ENCODE assay signal across 21 cellular contexts in genomic region chr5:173197375-173197891, GRCh38. TPM values are rescaled to one million over a fixed set of nuclear protein-coding genes. Genes with fewer than 3 reads are reported as not detected.
DNase-seq lines count a peak whose midpoint lies in the region; ATAC-seq, FAIRE-seq and TF ChIP-seq lines count a peak whose summit lies in the region.
"Had no signal": no experiment of that assay in that cellular context is flagged by ENCODE, and none has a peak within 500 bp of the region (broad histone marks: within the 10 kb centered on the region; RNA-seq: fewer than 3 reads in every experiment).

No MANE protein-coding gene starts in this region.

- CTCF ChIA-PET in K562 (lab: Yijun Ruan, JAX; ENCODE audit: low intra/inter-chr PET ratio), result no interaction called here
- CTCF ChIA-PET in CD8-positive, alpha-beta memory T cell (lab: Charles Lee), result no interaction called here

- H3K4me3 ChIP-seq in GM23248 (no peak overlapping the region), K562 (no peak overlapping the region), heart right ventricle (no peak overlapping the region)
- H3K4me3 ChIP-seq in CD8-positive, alpha-beta memory T cell (ENCODE audit: low read length), result no peak overlapping the region
- H3K4me3 ChIP-seq: BLaER1, SK-N-MC had no signal

- TF ChIP-seq CTCF in K562 (IDR thresholded peaks at IDR 0.05 in 2 of 3, conservative IDR thresholded peaks at IDR 0.05 in 1 of 3; ENCODE audit: insufficient read depth in 2 of 3, low read depth in 1 of 3, low read length in 3 of 3) (no peak), heart right ventricle (IDR thresholded peaks at IDR 0.05) (no peak), D721Med (IDR thresholded peaks at IDR 0.05; ENCODE audit: insufficient read depth, missing control alignments) (no peak)

- H2AFZ ChIP-seq in GM23248 (no peak overlapping the region), K562 (ENCODE audit: low read depth, low read length) (no peak overlapping the region)

- no peak for TF ChIP-seq EP300 in K562 (IDR thresholded peaks at IDR 0.05; ENCODE audit: low read length)

- WGBS in GM23248 (ENCODE audit: low coverage in 1 of 2, low lambda C conversion rate in 2 of 2, missing lambda C conversion rate in 2 of 2), 2 experiments, result 42 to 45% methylated on average over 9 of the region's 9 CpGs
- 3% methylated on average over 9 of the region's 9 CpGs for WGBS in K562 (ENCODE audit: insufficient coverage, low coverage, missing lambda C conversion rate)
- WGBS in heart right ventricle, 2 donors, result 61 to 70% methylated on average over 9 of the region's 9 CpGs

- no peaks in the 10 kb centered on the region for H3K4me1 Mint-ChIP-seq in CD8-positive, alpha-beta memory T cell
- H3K4me1 Mint-ChIP-seq: IgD-negative memory B cell had no signal

- H3K4me2 ChIP-seq in GM23248 (ENCODE audit: unreplicated experiment) (no peak overlapping the region), K562 (ENCODE audit: insufficient read depth, low read length) (no peak overlapping the region)
- H3K4me2 ChIP-seq: BLaER1 had no signal

- H3K27ac Mint-ChIP-seq in CD8-positive, alpha-beta memory T cell, result no peak overlapping the region
- H3K27ac Mint-ChIP-seq: CD4-positive, alpha-beta T cell; IgD-negative memory B cell had no signal

- DNase-seq in AG08395 (ENCODE audit: low spot score), result peak; percentile 23
- peak; percentile 61 for DNase-seq in GM23248
- no peak for DNase-seq in K562 (ENCODE audit: extremely low read depth in 1 of 4, low spot score in 3 of 4)
- peak in 1 of 2 donors; percentile 29 for DNase-seq in heart right ventricle
- DNase-seq in D721Med (ENCODE audit: insufficient read length, low spot score), result no peak
- no peak for DNase-seq in CD8-positive, alpha-beta memory T cell
- DNase-seq: Caco-2; CD4-positive, alpha-beta T cell; Karpas-422; NCI-H187; NCI-H446 treated with DMSO at 0.1 percent for 48 hours; NCI-H526 treated with DMSO at 0.1 percent for 48 hours; SHP77 treated with DMSO at 0.1 percent for 48 hours had no signal

- H3F3A ChIP-seq in GM23248 (ENCODE audit: insufficient read depth), result peaks cover 7% of the 10 kb centered on the region; the same call in 1 of the 2 replicates

- ATAC-seq in K562, result no peak
- ATAC-seq in heart right ventricle, result peak; percentile 47 to 91 (median 67)
- ATAC-seq in HG02884 (IDR thresholded peaks at IDR 0.05; ENCODE audit: unreplicated experiment), result no peak
- no peak for ATAC-seq in HG02588 (IDR thresholded peaks at IDR 0.05; ENCODE audit: unreplicated experiment)

- TF ChIP-seq POLR2A in K562 (conservative IDR thresholded peaks at IDR 0.05), result no peak

- H3K9me3 ChIP-seq in GM23248 (ENCODE audit: low read depth), result no peaks in the 10 kb centered on the region
- peaks cover 5% of the 10 kb centered on the region; the same call in 1 of the 2 replicates for H3K9me3 ChIP-seq in K562 (replicated peaks; ENCODE audit: control insufficient read depth, insufficient read depth, low read depth, low read length)
- H3K9me3 ChIP-seq in heart right ventricle, result peaks cover 0 to 17% (median 7%) of the 10 kb centered on the region in 11 donors
- no peaks in the 10 kb centered on the region for H3K9me3 ChIP-seq in CD8-positive, alpha-beta memory T cell (ENCODE audit: low read length)

- POLR2A ChIA-PET in K562 (lab: Yijun Ruan, JAX), result interaction anchor here (0.6 to 0.8 kb wide), 2 partner anchors 41 to 555 kb away, joined by 3 read pairs; no protein-coding TSS in a partner anchor
- POLR2A ChIA-PET in CD8-positive, alpha-beta memory T cell (lab: Charles Lee), result no interaction called here

- H3K9me3 Mint-ChIP-seq in CD8-positive, alpha-beta memory T cell, result peaks cover 6 to 16% (median 8%) of the 10 kb centered on the region in 5 donors

- in situ Hi-C loops in GM23248 (cut with MboI), result no loop called here
- in situ Hi-C loops in K562 (cut with MboI), result no loop called here

- H3K27me3 ChIP-seq in GM23248 (replicated peaks; ENCODE audit: insufficient read depth), result peaks cover 26% of the 10 kb centered on the region
- H3K27me3 ChIP-seq in K562 (ENCODE audit: control insufficient read depth in 2 of 2, insufficient read depth in 2 of 2, low read length in 2 of 2), result peaks cover 25 to 68% of the 10 kb centered on the region in 2 experiments
- peaks cover 0 to 15% (median 9%) of the 10 kb centered on the region in 7 donors for H3K27me3 ChIP-seq in heart right ventricle
- H3K27me3 ChIP-seq in CD8-positive, alpha-beta memory T cell (ENCODE audit: insufficient read depth, low read length, poor library complexity, severe bottlenecking), result no peaks in the 10 kb centered on the region
- H3K27me3 ChIP-seq: BLaER1 had no signal

- H3K9ac ChIP-seq in GM23248 (no peak overlapping the region), K562 (ENCODE audit: insufficient read depth in 1 of 2, low read depth in 2 of 2, low read length in 2 of 2) (no peak overlapping the region)
- H3K9ac ChIP-seq: BLaER1 had no signal

- no peak overlapping the region for H3K27ac ChIP-seq in GM23248
- H3K27ac ChIP-seq in K562 (ENCODE audit: extremely low read depth, low read depth, low read length), result no peak overlapping the region
- H3K27ac ChIP-seq in heart right ventricle, result peak overlapping the region in 8 of 10 donors; percentile 25 to 73 (median 54)
- H3K27ac ChIP-seq in CD8-positive, alpha-beta memory T cell (ENCODE audit: low read depth, low read length), result no peak overlapping the region
- H3K27ac ChIP-seq: BLaER1, SK-N-MC had no signal

- no TSS peak for BruUV-seq in K562 (replicated peaks; lab: Mats Ljungman, UMichigan)

- H3K36me3 Mint-ChIP-seq in CD8-positive, alpha-beta memory T cell, result peaks cover 0 to 10% (median 0%) of the 10 kb centered on the region in 3 donors
- H3K36me3 Mint-ChIP-seq: IgD-negative memory B cell had no signal

- H3K79me2 ChIP-seq in GM23248 (ENCODE audit: insufficient read depth) (no peaks in the 10 kb centered on the region), K562 (ENCODE audit: control insufficient read depth, insufficient read depth, low read length) (no peaks in the 10 kb centered on the region)

- no peak overlapping the region for H3K4me3 Mint-ChIP-seq in CD8-positive, alpha-beta memory T cell
- H3K4me3 Mint-ChIP-seq: CD4-positive, alpha-beta T cell; IgD-negative memory B cell had no signal

- H3K4me1 ChIP-seq in GM23248 (ENCODE audit: insufficient read depth) (peaks cover 12% of the 10 kb centered on the region), K562 (replicated peaks in 1 of 2; ENCODE audit: control insufficient read depth in 2 of 2, insufficient read depth in 2 of 2, low read length in 2 of 2) (no peaks in the 10 kb centered on the region), heart right ventricle (peaks cover 0 to 14% (median 0%) of the 10 kb centered on the region in 9 donors)
- H3K4me1 ChIP-seq in CD8-positive, alpha-beta memory T cell (ENCODE audit: insufficient read depth, low read length), result no peaks in the 10 kb centered on the region
- H3K4me1 ChIP-seq: BLaER1, Caco-2 had no signal

- FAIRE-seq in K562 (lab: Jason Lieb, UNC), result no peak
- no peak for FAIRE-seq in D721Med (lab: Jason Lieb, UNC)
- FAIRE-seq: G401.6, GM18507, HTR-8/SVneo had no signal

- no peak for TF ChIP-seq RAD21 in K562 (CRISPR knock-in tag; conservative IDR thresholded peaks at IDR 0.05 in 1 of 2, IDR thresholded peaks at IDR 0.05 in 1 of 2)

- no peaks in the 10 kb centered on the region for H3K9me1 ChIP-seq in K562 (ENCODE audit: control insufficient read depth, insufficient read depth, low read length)

- intact Hi-C loops in K562 (cut with micrococcal nuclease) (no loop called here), heart right ventricle (cut with DNase I) (no loop called here)

- H3K9me2 ChIP-seq in GM23248 (ENCODE audit: insufficient read depth), result no peaks in the 10 kb centered on the region

- H3K36me3 ChIP-seq in GM23248 (ENCODE audit: low read depth), result no peaks in the 10 kb centered on the region
- no peaks in the 10 kb centered on the region for H3K36me3 ChIP-seq in K562 (ENCODE audit: control insufficient read depth, insufficient read depth, low read length)
- no peaks in the 10 kb centered on the region for H3K36me3 ChIP-seq in heart right ventricle
- H3K36me3 ChIP-seq in CD8-positive, alpha-beta memory T cell (ENCODE audit: insufficient read depth, low read length), result no peaks in the 10 kb centered on the region
- H3K36me3 ChIP-seq: BLaER1 had no signal

- H3K27me3 Mint-ChIP-seq in CD8-positive, alpha-beta memory T cell, result peaks cover 16 to 26% of the 10 kb centered on the region in 2 donors

- H4K20me1 ChIP-seq in GM23248 (ENCODE audit: insufficient read depth), result no peaks in the 10 kb centered on the region
- H4K20me1 ChIP-seq in K562 (replicated peaks; ENCODE audit: control insufficient read depth, insufficient read depth, low read length), result no peaks in the 10 kb centered on the region
- H4K20me1 ChIP-seq: BLaER1 had no signal

RNA-seq across cellular contexts. Expression of gene NKX2-5, which starts 37.6 kb away (rescaled TPM):
- not detected in 2 replicates for total RNA-seq in GM23248 (2014; rRNA removed; shearing (Covaris generic))
- polyA plus RNA-seq in GM23248 (2016; fragmentation: Nextera tagmentation; extraction: Ambion mirVana) (0.11 TPM in 1 of 2 replicates, not detected in the other), K562 (2011; rRNA removed) (not detected in 2 replicates), K562 (2014; fragmentation: Illumina TruSeq; extraction: Trizol) (not detected in 2 replicates), K562 (2014; fragmentation: Nextera tagmentation; extraction: Ambion mirVana) (not detected), K562 (2014; rRNA removed) (not detected in 2 replicates), heart right ventricle (100 to 1,000 TPM in 1 of 2 donors, 10 to 100 TPM in 1; 69.1 to 274 TPM)
- not detected in 2 replicates for total RNA-seq in K562 (2011; cell fraction: chromatin; rRNA removed; ENCODE audit: low replicate concordance)
- not detected in 2 replicates for total RNA-seq in K562 (2011; cell fraction: nucleolus; rRNA removed)
- not detected in 2 replicates for total RNA-seq in K562 (2011; cell fraction: nucleoplasm; rRNA removed)
- total RNA-seq in K562 (2014; rRNA removed) (not detected in 2 replicates), K562 (2014; rRNA removed; fragmentation: Illumina TruSeq; extraction: Trizol) (not detected in 2 replicates), K562 (2015; rRNA removed; fragmentation: Illumina TruSeq; extraction: Trizol) (not detected in 2 replicates), K562 (2021) (not detected in 2 replicates), heart right ventricle (100 to 1,000 TPM; 137 to 295 (median 192) TPM)
- not detected in 2 replicates for polyA plus RNA-seq in K562 (2011; cell fraction: cytosol; rRNA removed)
- polyA plus RNA-seq in K562 (2011; cell fraction: nucleus; rRNA removed), result not detected in 2 replicates
- not detected in 2 replicates for polyA plus RNA-seq in K562 (2012)
- not detected in 2 replicates for polyA minus RNA-seq in K562 (2011; rRNA and poly(A)+ RNA removed)
- polyA minus RNA-seq in K562 (2011; cell fraction: cytosol; rRNA and poly(A)+ RNA removed), result not detected in 2 replicates
- not detected in 2 replicates for polyA minus RNA-seq in K562 (2011; cell fraction: nucleus; rRNA and poly(A)+ RNA removed)
- under 1 TPM in 1 of 2 experiments, not detected in 1; 0.22 TPM for total RNA-seq in CD8-positive, alpha-beta memory T cell
- not detected for polyA plus RNA-seq in CD8-positive, alpha-beta memory T cell
- total RNA-seq: Caco-2; CD4-positive, alpha-beta T cell had no signal
- polyA plus RNA-seq: IgD-negative memory B cell had no signal

RNA-seq across cellular contexts. Expression of gene BNIP1, which starts 53.1 kb away (rescaled TPM):
- 7.3 and 14.1 TPM in 2 replicates for total RNA-seq in GM23248 (2014; rRNA removed; shearing (Covaris generic))
- 13.7 and 15.7 TPM in 2 replicates for polyA plus RNA-seq in GM23248 (2016; fragmentation: Nextera tagmentation; extraction: Ambion mirVana)
- total RNA-seq in K562 (2011; cell fraction: chromatin; rRNA removed; ENCODE audit: low replicate concordance), result 12.2 and 15.0 TPM in 2 replicates
- total RNA-seq in K562 (2011; cell fraction: nucleolus; rRNA removed), result 13.2 and 15.0 TPM in 2 replicates
- 14.5 and 20.2 TPM in 2 replicates for total RNA-seq in K562 (2011; cell fraction: nucleoplasm; rRNA removed)
- 18.8 and 21.0 TPM in 2 replicates for total RNA-seq in K562 (2014; rRNA removed)
- 25.8 and 26.2 TPM in 2 replicates for total RNA-seq in K562 (2014; rRNA removed; fragmentation: Illumina TruSeq; extraction: Trizol)
- total RNA-seq in K562 (2015; rRNA removed; fragmentation: Illumina TruSeq; extraction: Trizol), result 20.3 and 21.6 TPM in 2 replicates
- total RNA-seq in K562 (2021), result 18.9 and 21.3 TPM in 2 replicates
- 30.5 and 30.6 TPM in 2 replicates for polyA plus RNA-seq in K562 (2011; rRNA removed)
- polyA plus RNA-seq in K562 (2011; cell fraction: cytosol; rRNA removed), result 24.0 and 26.5 TPM in 2 replicates
- 15.2 and 16.7 TPM in 2 replicates for polyA plus RNA-seq in K562 (2011; cell fraction: nucleus; rRNA removed)
- polyA plus RNA-seq in K562 (2012), result 16.5 and 17.1 TPM in 2 replicates
- polyA plus RNA-seq in K562 (2014; fragmentation: Illumina TruSeq; extraction: Trizol), result 26.5 and 27.4 TPM in 2 replicates
- polyA plus RNA-seq in K562 (2014; fragmentation: Nextera tagmentation; extraction: Ambion mirVana), result 10 to 100 TPM; 54.9 to 65.0 TPM
- polyA plus RNA-seq in K562 (2014; rRNA removed), result 23.0 and 23.2 TPM in 2 replicates
- polyA minus RNA-seq in K562 (2011; rRNA and poly(A)+ RNA removed), result 12.8 and 15.1 TPM in 2 replicates
- 4.2 and 5.1 TPM in 2 replicates for polyA minus RNA-seq in K562 (2011; cell fraction: cytosol; rRNA and poly(A)+ RNA removed)
- polyA minus RNA-seq in K562 (2011; cell fraction: nucleus; rRNA and poly(A)+ RNA removed), result 3.0 and 5.7 TPM in 2 replicates
- total RNA-seq in heart right ventricle, result 10 to 100 TPM in 5 of 10 donors, 1 to 10 TPM in 5; 8.5 to 12.7 (median 9.9) TPM
- polyA plus RNA-seq in heart right ventricle, result 10 to 100 TPM; 11.6 to 15.9 TPM
- 10 to 100 TPM; 25.5 to 26.5 TPM for total RNA-seq in CD8-positive, alpha-beta memory T cell
- polyA plus RNA-seq in CD8-positive, alpha-beta memory T cell, result 16.8 TPM

Comparison
In these comparisons a context has a peak if more than half of its experiments do, and no peak if none do; other contexts are left out.
1. DNase-seq: peak in AG08395 (single experiment) and GM23248 (single experiment); none in K562 (0 of 4), D721Med (single experiment) and CD8-positive, alpha-beta memory T cell (0 of 5).
2. H3K27ac ChIP-seq: peak in heart right ventricle (8 of 10); none in GM23248 (single experiment), K562 (single experiment) and CD8-positive, alpha-beta memory T cell (single experiment).
3. ATAC-seq: peak in heart right ventricle (8 of 8); none in K562 (single experiment), HG02884 (single experiment) and HG02588 (single experiment).
4. RNA of gene NKX2-5, which starts 37.6 kb away (total RNA-seq): 137 to 295 TPM in heart right ventricle; 0.22 TPM in CD8-positive, alpha-beta memory T cell, not detected in GM23248 and not detected in K562; every median in the first group is over 100 times any median in the second.